1 cellular context compared by ENCODE assay signal in genomic region chrX:2176733-2177132, GRCh38.
TF ChIP-seq lines count a peak whose summit lies in the region.

No MANE protein-coding gene starts in this region.

TF ChIP-seq in GM23338, 12 proteins besides CTCF, POLR2A, EP300 and RAD21 (continued from another document):
- TF ChIP-seq ZNF462 (CRISPR knock-in tag; IDR thresholded peaks at IDR 0.05) (no peak), CREB1 (CRISPR knock-in tag; IDR thresholded peaks at IDR 0.05; ENCODE audit: low read depth) (no peak)
